1 cellular context compared by ENCODE assay signal in the genomic region with DNA sequence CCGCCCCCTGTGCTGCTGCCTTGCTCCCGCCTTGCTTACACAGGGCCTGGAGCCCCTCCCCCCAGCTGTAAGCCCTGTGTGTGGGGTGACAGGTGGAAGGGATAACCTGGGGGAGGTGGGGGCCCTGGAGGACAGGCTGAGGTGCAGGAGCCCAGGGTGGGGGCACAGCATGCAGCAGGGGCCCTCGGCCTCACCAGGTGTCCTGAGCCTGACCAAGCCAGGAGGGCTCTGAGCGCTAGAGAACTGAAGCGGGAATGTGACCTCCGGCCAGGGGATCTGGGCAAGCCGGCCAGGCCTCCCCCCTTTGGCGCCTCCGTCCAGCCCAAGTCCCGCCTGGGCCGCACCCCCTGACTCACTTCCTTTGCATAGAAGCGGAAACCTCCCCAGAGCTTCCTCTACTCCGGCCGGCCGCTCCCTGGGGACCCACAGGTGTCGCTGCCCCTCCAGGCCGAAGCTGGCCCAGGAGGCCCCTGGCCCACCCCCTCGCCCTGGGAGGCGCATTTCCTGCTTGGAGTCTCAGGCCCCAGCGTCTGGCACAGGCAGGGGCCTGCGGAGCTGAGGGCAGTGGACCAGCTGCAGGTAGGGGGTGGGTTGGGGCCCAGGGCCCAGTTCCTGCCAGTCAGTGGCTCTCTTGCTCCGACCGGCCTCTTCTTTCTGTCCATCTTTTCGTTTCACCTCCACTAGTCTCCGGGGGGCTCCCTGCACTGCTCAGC.
A peak's percentile ranks its signal among the peaks of the same experiment; 100 is the strongest.
TF ChIP-seq lines count a peak whose summit lies in the region.

Gene TOR4A, plus strand, starts transcription at position 398 of the 713 bp plus-strand sequence. CDS start 964 bp downstream, outside the sequence.

TF ChIP-seq in K562, 482 proteins besides CTCF, POLR2A, EP300 and RAD21 (continued from another document):
- TF ChIP-seq ZNF197 (CRISPR knock-in tag; IDR thresholded peaks at IDR 0.05; ENCODE audit: low read depth) (no peak), ZFP30 (CRISPR knock-in tag; IDR thresholded peaks at IDR 0.05; ENCODE audit: borderline replicate concordance) (no peak), CREM (IDR thresholded peaks at IDR 0.05; ENCODE audit: low read depth) (no peak; the same call in 1 of the 2 replicates), PTBP1 (IDR thresholded peaks at IDR 0.05; ENCODE audit: low read depth, low read length) (0 out of 2 replicates have a peak, but pooled peaks have one; percentile 34), FOXP1 (CRISPR knock-in tag; IDR thresholded peaks at IDR 0.05) (no peak), MEF2D (tag; conservative IDR thresholded peaks at IDR 0.05; ENCODE audit: low read depth) (no peak), MAX (CRISPR knock-in tag; IDR thresholded peaks at IDR 0.05) (peak; percentile 65; the same call in 1 of the 2 replicates), ZNF3 (CRISPR knock-in tag; IDR thresholded peaks at IDR 0.05) (no peak), CBX8 (IDR thresholded peaks at IDR 0.05; ENCODE audit: borderline replicate concordance, extremely low read depth, low read depth, low read length, poor library complexity, severe bottlenecking) (no peak), SOX6 (IDR thresholded peaks at IDR 0.05) (peak; percentile 39; the same call in 1 of the 2 replicates)
- TF ChIP-seq, protein P1, sequence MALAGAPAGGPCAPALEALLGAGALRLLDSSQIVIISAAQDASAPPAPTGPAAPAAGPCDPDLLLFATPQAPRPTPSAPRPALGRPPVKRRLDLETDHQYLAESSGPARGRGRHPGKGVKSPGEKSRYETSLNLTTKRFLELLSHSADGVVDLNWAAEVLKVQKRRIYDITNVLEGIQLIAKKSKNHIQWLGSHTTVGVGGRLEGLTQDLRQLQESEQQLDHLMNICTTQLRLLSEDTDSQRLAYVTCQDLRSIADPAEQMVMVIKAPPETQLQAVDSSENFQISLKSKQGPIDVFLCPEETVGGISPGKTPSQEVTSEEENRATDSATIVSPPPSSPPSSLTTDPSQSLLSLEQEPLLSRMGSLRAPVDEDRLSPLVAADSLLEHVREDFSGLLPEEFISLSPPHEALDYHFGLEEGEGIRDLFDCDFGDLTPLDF (CRISPR knock-in tag; IDR thresholded peaks at IDR 0.05), result peak; percentile 34; the same call in 1 of the 2 replicates
- TF ChIP-seq, protein P2, sequence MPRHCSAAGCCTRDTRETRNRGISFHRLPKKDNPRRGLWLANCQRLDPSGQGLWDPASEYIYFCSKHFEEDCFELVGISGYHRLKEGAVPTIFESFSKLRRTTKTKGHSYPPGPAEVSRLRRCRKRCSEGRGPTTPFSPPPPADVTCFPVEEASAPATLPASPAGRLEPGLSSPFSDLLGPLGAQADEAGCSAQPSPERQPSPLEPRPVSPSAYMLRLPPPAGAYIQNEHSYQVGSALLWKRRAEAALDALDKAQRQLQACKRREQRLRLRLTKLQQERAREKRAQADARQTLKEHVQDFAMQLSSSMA (CRISPR knock-in tag; IDR thresholded peaks at IDR 0.05), result no peak
- TF ChIP-seq, protein P3, sequence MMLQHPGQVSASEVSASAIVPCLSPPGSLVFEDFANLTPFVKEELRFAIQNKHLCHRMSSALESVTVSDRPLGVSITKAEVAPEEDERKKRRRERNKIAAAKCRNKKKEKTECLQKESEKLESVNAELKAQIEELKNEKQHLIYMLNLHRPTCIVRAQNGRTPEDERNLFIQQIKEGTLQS (IDR thresholded peaks at IDR 0.05), result peak; percentile 47
- TF ChIP-seq, protein P3 (CRISPR knock-in tag; conservative IDR thresholded peaks at IDR 0.05), result no peak
